ENCODE assay signal across 8 cellular contexts in the genomic region with DNA sequence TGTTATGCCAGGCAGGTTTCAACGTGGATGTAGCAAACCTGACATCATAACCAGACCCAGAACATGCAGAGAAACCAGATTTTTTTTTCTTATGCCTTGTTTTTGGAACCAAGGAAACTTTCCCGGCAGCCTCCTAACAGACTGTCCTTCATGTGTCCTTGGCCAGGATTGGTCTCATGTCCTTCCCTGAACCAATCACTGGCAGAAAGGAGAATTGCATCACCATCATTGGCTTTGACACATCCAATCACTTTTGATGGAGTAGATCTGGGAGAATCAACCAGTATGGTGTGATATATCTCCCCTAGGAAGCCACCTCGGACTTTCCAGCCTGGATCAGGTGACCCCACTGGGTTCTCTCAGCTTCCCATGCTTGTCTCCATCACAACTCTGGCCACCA. TPM values are rescaled to one million over a fixed set of nuclear protein-coding genes. Genes with fewer than 3 reads are reported as not detected.
"Had no signal": no experiment of that assay in that cellular context is flagged by ENCODE, and none has a peak within 500 bp of the region (broad histone marks: within the 10 kb centered on the region; RNA-seq: fewer than 3 reads in every experiment).

No MANE protein-coding gene starts in this region.

- DNase-seq: GDM1, GF-D8 had no signal

- ATAC-seq: GM12878 had no signal

- FAIRE-seq: G401.6, GM12878, GM12891, GM12892, GM18507, GM19239 had no signal

- H3K4me3 ChIP-seq: GM12878 had no signal

RNA-seq across cellular contexts. Expression of gene WSCD2, which starts 25.6 kb away (rescaled TPM):
- total RNA-seq: GM12878 had no signal
